8 cellular contexts compared by ENCODE assay signal in genomic region chr20:53939554-53940355, GRCh38.
A peak's percentile ranks its signal among the peaks of the same experiment; 100 is the strongest.
DNase-seq lines count a peak whose midpoint lies in the region; ATAC-seq lines count a peak whose summit lies in the region.

No MANE protein-coding gene starts in this region.

- H3K4me1 Mint-ChIP-seq in activated CD4-positive, alpha-beta memory T cell treated with anti-CD3 and anti-CD28 coated beads for 36 hours (ENCODE audit: low read depth), result peaks cover 28% of the 10 kb centered on the region
- peaks cover 19 to 31% of the 10 kb centered on the region in 2 donors for H3K4me1 Mint-ChIP-seq in effector memory CD8-positive, alpha-beta T cell (ENCODE audit: low read depth in 2 of 2)

- peak; percentile 45 for ATAC-seq in GM18520 (IDR thresholded peaks at IDR 0.05; ENCODE audit: unreplicated experiment)
- ATAC-seq in HG03159 (IDR thresholded peaks at IDR 0.05; ENCODE audit: unreplicated experiment), result peak; percentile 54
- ATAC-seq in effector memory CD8-positive, alpha-beta T cell (replicated peaks), result peak; percentile 75

- H2BK15ac ChIP-seq in mesendoderm (replicated peaks; ENCODE audit: low read depth), result no peak overlapping the region

- H4K8ac ChIP-seq in mesendoderm (ENCODE audit: low read depth, low read length), result no peak overlapping the region

- WGBS in mesendoderm (ENCODE audit: extremely low coverage, insufficient coverage, low lambda C conversion rate), result no CpG with 5 or more reads among the region's 7 CpGs

- no peaks in the 10 kb centered on the region for H3K27me3 ChIP-seq in mesendoderm (ENCODE audit: insufficient read depth, low read length, poor library complexity)

- no peaks in the 10 kb centered on the region for H3K79me1 ChIP-seq in mesendoderm (ENCODE audit: low read length)

- intact Hi-C loops in activated CD4-positive, alpha-beta memory T cell treated with anti-CD3 and anti-CD28 coated beads for 36 hours (cut with micrococcal nuclease), result loop anchor here (2.0 to 10.0 kb wide), 3 partner anchors 361 to 725 kb away; no protein-coding TSS in a partner anchor

- POLR2A ChIA-PET in activated CD4-positive, alpha-beta memory T cell treated with anti-CD3 and anti-CD28 coated beads for 36 hours (lab: Charles Lee), result interaction anchor here (0.7 to 1.4 kb wide), 4 partner anchors 13 to 362 kb away, joined by 3 to 7 read pairs (median 4); no protein-coding TSS in a partner anchor

- no peak overlapping the region for H3K4ac ChIP-seq in mesendoderm (ENCODE audit: low read depth, low read length)

- no peaks in the 10 kb centered on the region for H3K36me3 ChIP-seq in mesendoderm (ENCODE audit: control insufficient read depth, insufficient read depth, low read length)

- no peak overlapping the region for H4K5ac ChIP-seq in mesendoderm (ENCODE audit: low read length)

- H3K9ac ChIP-seq in mesendoderm (ENCODE audit: low read length), result peak overlapping the region; percentile 44

- peak overlapping the region; percentile 42 for H3K27ac ChIP-seq in mesendoderm (ENCODE audit: low read depth, low read length)

- H2BK5ac ChIP-seq in mesendoderm (ENCODE audit: low read length), result peak overlapping the region; percentile 47

- H3K4me2 ChIP-seq in mesendoderm (ENCODE audit: low read length), result no peak overlapping the region

- no peaks in the 10 kb centered on the region for H3K36me3 Mint-ChIP-seq in activated CD4-positive, alpha-beta memory T cell treated with anti-CD3 and anti-CD28 coated beads for 36 hours
- H3K36me3 Mint-ChIP-seq in effector memory CD8-positive, alpha-beta T cell (ENCODE audit: insufficient read depth), result no peaks in the 10 kb centered on the region

- H3K4me3 Mint-ChIP-seq in activated CD4-positive, alpha-beta memory T cell treated with anti-CD3 and anti-CD28 coated beads for 36 hours, result no peak overlapping the region
- H3K4me3 Mint-ChIP-seq in effector memory CD8-positive, alpha-beta T cell, result no peak overlapping the region

- H3K9me3 Mint-ChIP-seq in activated CD4-positive, alpha-beta memory T cell treated with anti-CD3 and anti-CD28 coated beads for 36 hours, result no peaks in the 10 kb centered on the region
- no peaks in the 10 kb centered on the region for H3K9me3 Mint-ChIP-seq in effector memory CD8-positive, alpha-beta T cell

- DNase-seq in AG08396 (ENCODE audit: low spot score) (peak; percentile 76), NCI-H524 (lab: John Stamatoyannopoulos, UW) (peak; percentile 91 to 93), mesendoderm (peak; percentile 97)
- DNase-seq in activated CD4-positive, alpha-beta memory T cell treated with anti-CD3 and anti-CD28 coated beads for 36 hours, result peak; percentile 87
- DNase-seq in effector memory CD8-positive, alpha-beta T cell, result peak; percentile 42 to 65 (median 50)
- DNase-seq in stimulated activated CD8-positive, alpha-beta memory T cell treated with anti-CD3 and anti-CD28 coated beads, Interleukin-15, amount 100 ng/mL, for 4 hours (ENCODE audit: low read depth in 2 of 2), result peak; percentile 17 to 54

- H3K79me2 ChIP-seq in mesendoderm (ENCODE audit: control insufficient read depth, insufficient read depth, low read length), result no peaks in the 10 kb centered on the region

- H3K56ac ChIP-seq in mesendoderm (ENCODE audit: low read length), result peak overlapping the region; percentile 68

- peaks cover 29% of the 10 kb centered on the region for H3K4me1 ChIP-seq in mesendoderm (ENCODE audit: control insufficient read depth, low read depth, low read length)

- H3K4me3 ChIP-seq in mesendoderm (ENCODE audit: low read length), result no peak overlapping the region

- no peak overlapping the region for H2BK120ac ChIP-seq in mesendoderm (ENCODE audit: low read depth, low read length)

- no peak overlapping the region for H3K23ac ChIP-seq in mesendoderm (ENCODE audit: low read length)

- no peaks in the 10 kb centered on the region for H3K27me3 Mint-ChIP-seq in activated CD4-positive, alpha-beta memory T cell treated with anti-CD3 and anti-CD28 coated beads for 36 hours
- no peaks in the 10 kb centered on the region for H3K27me3 Mint-ChIP-seq in effector memory CD8-positive, alpha-beta T cell

- CTCF ChIA-PET in activated CD4-positive, alpha-beta memory T cell treated with anti-CD3 and anti-CD28 coated beads for 36 hours (lab: Charles Lee), result interaction anchor here (0.6 to 5.5 kb wide), 40 partner anchors 9 to 1192 kb away, joined by 3 to 59 read pairs (median 4); no protein-coding TSS in a partner anchor

- no peak overlapping the region for H2AK5ac ChIP-seq in mesendoderm (ENCODE audit: low read length)

- no peak overlapping the region for H3K27ac Mint-ChIP-seq in activated CD4-positive, alpha-beta memory T cell treated with anti-CD3 and anti-CD28 coated beads for 36 hours
- H3K27ac Mint-ChIP-seq in effector memory CD8-positive, alpha-beta T cell, result peak overlapping the region in 1 of 2 donors; percentile 13

- peak overlapping the region; percentile 52 for H3K18ac ChIP-seq in mesendoderm (ENCODE audit: low read length)

Comparison
In these comparisons a context has a peak if more than half of its experiments do, and no peak if none do; other contexts are left out.
1. DNase-seq: peak in every context shown above with its lines; median percentile 97 in mesendoderm; 92 in NCI-H524; 87 in activated CD4-positive, alpha-beta memory T cell treated with anti-CD3 and anti-CD28 coated beads for 36 hours; 76 in AG08396; 50 in effector memory CD8-positive, alpha-beta T cell; 36 in stimulated activated CD8-positive, alpha-beta memory T cell treated with anti-CD3 and anti-CD28 coated beads, Interleukin-15, amount 100 ng/mL, for 4 hours.